ENCODE assay signal across 9 cellular contexts in genomic region chr1:79594121-79594698, GRCh38.
"Had no signal": no experiment of that assay in that cellular context is flagged by ENCODE, and none has a peak within 500 bp of the region (broad histone marks: within the 10 kb centered on the region; RNA-seq: fewer than 3 reads in every experiment).

No MANE protein-coding gene starts in this region.

- H3K27ac ChIP-seq: GM23248 had no signal

- H3K4me3 ChIP-seq: GM23248, GM23338, HAP-1 had no signal

- H3K36me3 ChIP-seq: HAP-1 had no signal

- ATAC-seq: GM23338, HCT116 had no signal

- H3K4me2 ChIP-seq: GM23338 had no signal

- H3K4me3 Mint-ChIP-seq: GM23338, H9, HFFc6 had no signal

- H3K9ac ChIP-seq: GM23248 had no signal

- H3K4me1 ChIP-seq: HAP-1 had no signal

- DNase-seq: GM23248, GOT3, H7, H9, HCEC 1CT, HFFc6 had no signal

- H3K9me3 ChIP-seq: HAP-1 had no signal

- H3K9me3 Mint-ChIP-seq: H9, HFFc6 had no signal

- H2AFZ ChIP-seq: GM23248, GM23338 had no signal

- H3K27ac Mint-ChIP-seq: GM23338, H9, HFFc6 had no signal
